In genomic region chr4:52721968-52722814, GRCh38 we compare ENCODE assay signal across 1 cellular context.
TF ChIP-seq lines count a peak whose summit lies in the region.

No MANE protein-coding gene starts in this region.

TF ChIP-seq in HepG2, 621 proteins besides CTCF, POLR2A, EP300 and RAD21 (continued from another document and continues in another):
- no peak for TF ChIP-seq ZBTB33 (CRISPR knock-in tag; IDR thresholded peaks at IDR 0.05)
- TF ChIP-seq RELA (CRISPR knock-in tag; IDR thresholded peaks at IDR 0.05), result no peak
- no peak for TF ChIP-seq FOXP4 (CRISPR knock-in tag; IDR thresholded peaks at IDR 0.05)
- TF ChIP-seq PRDM4 (CRISPR knock-in tag; IDR thresholded peaks at IDR 0.05; ENCODE audit: borderline replicate concordance), result no peak
- no peak for TF ChIP-seq ZNF569 (CRISPR knock-in tag; IDR thresholded peaks at IDR 0.05; ENCODE audit: borderline replicate concordance)
- no peak for TF ChIP-seq FOXJ3 (CRISPR knock-in tag; IDR thresholded peaks at IDR 0.05; ENCODE audit: borderline replicate concordance)
- no peak for TF ChIP-seq ZNF800 (CRISPR knock-in tag; IDR thresholded peaks at IDR 0.05)
- no peak for TF ChIP-seq ZSCAN22 (CRISPR knock-in tag; IDR thresholded peaks at IDR 0.05)
- TF ChIP-seq ZC3H13 (CRISPR knock-in tag; IDR thresholded peaks at IDR 0.05), result no peak
- no peak for TF ChIP-seq ZNF605 (CRISPR knock-in tag; IDR thresholded peaks at IDR 0.05)
- TF ChIP-seq ZNF160 (CRISPR knock-in tag; IDR thresholded peaks at IDR 0.05), result no peak
- no peak for TF ChIP-seq REST (IDR thresholded peaks at IDR 0.05; ENCODE audit: borderline replicate concordance in 1 of 2, low read depth in 1 of 2, low read length in 2 of 2)
- TF ChIP-seq ZNF570 (CRISPR knock-in tag; IDR thresholded peaks at IDR 0.05; ENCODE audit: borderline replicate concordance), result no peak
- no peak for TF ChIP-seq PAXIP1 (CRISPR knock-in tag; conservative IDR thresholded peaks at IDR 0.05)
- TF ChIP-seq ZNF878 (CRISPR knock-in tag; IDR thresholded peaks at IDR 0.05), result peak; percentile 84
- peak; percentile 68 for TF ChIP-seq SP4 (CRISPR knock-in tag; IDR thresholded peaks at IDR 0.05)
- no peak for TF ChIP-seq CEBPG (CRISPR knock-in tag; IDR thresholded peaks at IDR 0.05)
- no peak for TF ChIP-seq MNT (IDR thresholded peaks at IDR 0.05)
- no peak for TF ChIP-seq E2F2 (CRISPR knock-in tag; IDR thresholded peaks at IDR 0.05; ENCODE audit: borderline replicate concordance)
- TF ChIP-seq KDM1A (CRISPR knock-in tag; IDR thresholded peaks at IDR 0.05), result no peak
- TF ChIP-seq THRA (CRISPR knock-in tag; IDR thresholded peaks at IDR 0.05; ENCODE audit: borderline replicate concordance), result no peak
- no peak for TF ChIP-seq IKZF4 (CRISPR knock-in tag; IDR thresholded peaks at IDR 0.05; ENCODE audit: borderline replicate concordance, low read depth, not compliant biosample characterization)
- peak; percentile 64; the same call in 1 of the 2 replicates for TF ChIP-seq MXD1 (CRISPR knock-in tag; IDR thresholded peaks at IDR 0.05)
- no peak for TF ChIP-seq ZSCAN20 (CRISPR knock-in tag; IDR thresholded peaks at IDR 0.05; ENCODE audit: borderline replicate concordance)
- no peak for TF ChIP-seq ZNF558 (CRISPR knock-in tag; IDR thresholded peaks at IDR 0.05; ENCODE audit: borderline replicate concordance)
- peak; percentile 67 for TF ChIP-seq ZFX (CRISPR knock-in tag; IDR thresholded peaks at IDR 0.05; ENCODE audit: low read depth)
- no peak for TF ChIP-seq ZNF44 (CRISPR knock-in tag; IDR thresholded peaks at IDR 0.05)
- 0 out of 2 replicates have a peak, but pooled peaks have one; percentile 23 for TF ChIP-seq ZNF34 (CRISPR knock-in tag; IDR thresholded peaks at IDR 0.05; ENCODE audit: borderline replicate concordance)
- TF ChIP-seq ZNF770 (CRISPR knock-in tag; IDR thresholded peaks at IDR 0.05), result no peak
- TF ChIP-seq ZFP36 (IDR thresholded peaks at IDR 0.05; ENCODE audit: borderline replicate concordance, low read depth, low read length, partially characterized antibody), result no peak
- TF ChIP-seq ZMAT3 (CRISPR knock-in tag; conservative IDR thresholded peaks at IDR 0.05), result no peak
- TF ChIP-seq SAFB2 (CRISPR knock-in tag; IDR thresholded peaks at IDR 0.05; ENCODE audit: borderline replicate concordance, low read depth), result no peak
- TF ChIP-seq XBP1 (CRISPR knock-in tag; IDR thresholded peaks at IDR 0.05), result no peak
- TF ChIP-seq KLF12 (CRISPR knock-in tag; IDR thresholded peaks at IDR 0.05; ENCODE audit: borderline replicate concordance), result no peak
